14 cellular contexts compared by ENCODE assay signal in the genomic region with DNA sequence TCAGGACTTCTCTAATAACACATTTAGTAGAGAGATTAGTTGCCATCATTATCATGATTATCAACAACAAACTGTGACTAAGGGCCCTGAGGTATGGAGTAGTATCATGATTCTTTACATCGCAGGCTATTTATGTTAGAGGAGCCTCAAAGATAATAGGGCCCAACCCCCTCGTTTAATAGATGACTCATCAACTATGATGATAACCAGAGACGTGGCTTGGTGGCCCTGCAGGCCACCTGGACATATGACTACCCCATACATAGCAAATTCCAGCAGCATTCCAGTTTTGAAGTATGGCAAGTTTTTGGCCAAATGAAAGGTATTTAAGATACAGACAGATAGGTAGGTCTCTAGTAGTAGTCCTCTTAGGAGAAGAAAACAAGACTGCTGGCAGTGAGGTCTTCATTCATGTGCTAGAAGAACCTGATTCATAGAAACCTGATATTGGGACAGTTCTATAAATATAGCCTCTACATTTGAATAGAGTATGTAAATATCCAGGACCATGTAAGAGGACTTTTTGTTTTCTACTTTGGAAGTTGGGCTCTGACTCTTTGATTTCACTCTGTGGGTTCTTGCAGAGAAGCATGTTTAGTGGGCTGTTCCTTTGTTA. TPM values are rescaled to one million over a fixed set of nuclear protein-coding genes. Genes with fewer than 3 reads are reported as not detected.
A peak's percentile ranks its signal among the peaks of the same experiment; 100 is the strongest.
DNase-seq lines count a peak whose midpoint lies in the region; ATAC-seq and TF ChIP-seq lines count a peak whose summit lies in the region.
"Had no signal": no experiment of that assay in that cellular context is flagged by ENCODE, and none has a peak within 500 bp of the region (broad histone marks: within the 10 kb centered on the region; RNA-seq: fewer than 3 reads in every experiment).

No MANE protein-coding gene starts in this region.

- in situ Hi-C loops in ACHN (cut with HindIII; ENCODE audit: low pct_ligation_motif_present, low pct_unique_long_range_greater_than_20kb, low sequenced_read_pairs) = no loop called here

- no peaks in the 10 kb centered on the region for H3K27me3 Mint-ChIP-seq in HFFc6 (ENCODE audit: insufficient read depth)
- H3K27me3 Mint-ChIP-seq: activated CD4-positive, alpha-beta T cell treated with anti-CD3 and anti-CD28 coated beads, Interleukin-2, amount 10 ng/mL, durations not matched to agents 7 days and 5 days had no signal

- H3K27ac ChIP-seq in RWPE1 (no peak overlapping the region), caudate nucleus (ENCODE audit: low read depth, low read length) (no peak overlapping the region)

- CTCF ChIA-PET in RWPE1 (lab: Yijun Ruan, JAX) = no interaction called here

- H3K4me3 ChIP-seq in fibroblast of the aortic adventitia (ENCODE audit: low read depth, low read length) = no peak overlapping the region

- POLR2A ChIA-PET in RWPE1 (lab: Yijun Ruan, JAX; ENCODE audit: low non-redundant PET) = no interaction called here

- no peak for TF ChIP-seq CTCF in HFFc6 (IDR thresholded peaks at IDR 0.05)
- TF ChIP-seq CTCF in RWPE1 (conservative IDR thresholded peaks at IDR 0.05; ENCODE audit: low read depth) = no peak
- no peak for TF ChIP-seq CTCF in fibroblast of the aortic adventitia (IDR thresholded peaks at IDR 0.05; ENCODE audit: insufficient read depth, low read length)

- ATAC-seq in HG03460 (IDR thresholded peaks at IDR 0.05; ENCODE audit: unreplicated experiment) = no peak

- no peaks in the 10 kb centered on the region for H3K36me3 Mint-ChIP-seq in HFFc6 (ENCODE audit: low read depth)

- peak overlapping the region; percentile 48; the same call in 1 of the 2 replicates for H3K4me3 Mint-ChIP-seq in HFFc6
- H3K4me3 Mint-ChIP-seq: activated CD4-positive, alpha-beta T cell treated with anti-CD3 and anti-CD28 coated beads, Interleukin-2, amount 10 ng/mL, durations not matched to agents 7 days and 5 days; activated T-helper 1 cell treated with anti-CD3 and anti-CD28 coated beads, Interleukin-12 subunit alpha, Interleukin-12 subunit beta, Interleukin-2, Interleukin-4 antibody, amounts not matched to agents 30 ng/mL and 10 ng/mL and 1 ng/mL, durations not matched to agents 14 hours and 24 hours and 36 hours had no signal

- H3K4me1 Mint-ChIP-seq in HFFc6 (ENCODE audit: low read depth) = peaks cover 49% of the 10 kb centered on the region

- H3K9me3 Mint-ChIP-seq in HFFc6 = no peaks in the 10 kb centered on the region
- H3K9me3 Mint-ChIP-seq: activated CD4-positive, alpha-beta T cell treated with anti-CD3 and anti-CD28 coated beads, Interleukin-2, amount 10 ng/mL, durations not matched to agents 7 days and 5 days; activated T-helper 1 cell treated with anti-CD3 and anti-CD28 coated beads, Interleukin-12 subunit alpha, Interleukin-12 subunit beta, Interleukin-2, Interleukin-4 antibody, amounts not matched to agents 30 ng/mL and 10 ng/mL and 1 ng/mL, durations not matched to agents 14 hours and 24 hours and 36 hours had no signal

- peak overlapping the region; percentile 83 for H3K27ac Mint-ChIP-seq in HFFc6
- H3K27ac Mint-ChIP-seq: activated CD4-positive, alpha-beta T cell treated with anti-CD3 and anti-CD28 coated beads, Interleukin-2, amount 10 ng/mL, durations not matched to agents 7 days and 5 days; activated T-helper 1 cell treated with anti-CD3 and anti-CD28 coated beads, Interleukin-12 subunit alpha, Interleukin-12 subunit beta, Interleukin-2, Interleukin-4 antibody, amounts not matched to agents 30 ng/mL and 10 ng/mL and 1 ng/mL, durations not matched to agents 14 hours and 24 hours and 36 hours had no signal

- DNase-seq in ACHN (peak; percentile 21), HFFc6 (peak; percentile 69), RWPE1 (ENCODE audit: low spot score) (peak; percentile 10), fibroblast of the aortic adventitia (ENCODE audit: low read depth) (peak; percentile 47), GM19238 (ENCODE audit: insufficient read length, low spot score) (no peak), NCI-H187 (lab: John Stamatoyannopoulos, UW) (no peak), caudate nucleus (lab: John Stamatoyannopoulos, UW) (no peak)
- DNase-seq: activated CD4-positive, alpha-beta T cell treated with anti-CD3 and anti-CD28 coated beads, Interleukin-2, amount 10 ng/mL, durations not matched to agents 7 days and 5 days; MM.1S; NCI-H774; posterior cingulate gyrus; stimulated activated CD4-positive, alpha-beta T cell treated with anti-CD3 and anti-CD28 coated beads, Interleukin-1b, Interleukin-23, amount 100 ng/mL, for 48 hours had no signal

RNA-seq across cellular contexts. Expression of a gene that starts 5.6 kb away (rescaled TPM):
- 10 to 100 TPM in 4 of 6 experiments, 1 to 10 TPM in 2; 8.0 to 12.0 (median 10.2) TPM for total RNA-seq in HFFc6 (2021; fragmentation: NEBNext Ultra II Directional; extraction: Animal tissue kit (Norgen Biotek cat#: 25700))
- total RNA-seq in fibroblast of the aortic adventitia (ENCODE audit: low replicate concordance) = 5.5 and 15.0 TPM in 2 replicates

Comparison
In these comparisons a context has a peak if more than half of its experiments do, and no peak if none do; other contexts are left out.
1. DNase-seq: peak in ACHN (single experiment), HFFc6 (single experiment), RWPE1 (single experiment) and fibroblast of the aortic adventitia (single experiment); none in GM19238 (single experiment), NCI-H187 (0 of 2) and caudate nucleus (0 of 61).